In genomic region chrX:108156934-108157466, GRCh38 we compare ENCODE assay signal across 24 cellular contexts.
"Had no signal": no experiment of that assay in that cellular context is flagged by ENCODE, and none has a peak within 500 bp of the region (broad histone marks: within the 10 kb centered on the region; RNA-seq: fewer than 3 reads in every experiment).

No MANE protein-coding gene starts in this region.

- H3K4me3 ChIP-seq: colonic mucosa, esophagus squamous epithelium, gastrocnemius medialis, heart right ventricle, left lung, lower lobe of right lung had no signal

- H3K27me3 ChIP-seq: colonic mucosa, esophagus squamous epithelium, gastrocnemius medialis, left lung had no signal

- H3K4me1 ChIP-seq: colonic mucosa, esophagus squamous epithelium, gastrocnemius medialis, heart right ventricle, left lung, lower lobe of right lung had no signal

- ATAC-seq: effector memory CD8-positive, alpha-beta T cell; esophagus mucosa; gastrocnemius medialis; left cardiac atrium; left lung; left ventricle myocardium superior; lower lobe of right lung; naive thymus-derived CD8-positive, alpha-beta T cell had no signal

- H3K9me3 ChIP-seq: colonic mucosa, esophagus squamous epithelium, gastrocnemius medialis, heart right ventricle, left lung, lower lobe of right lung had no signal

- H3K36me3 ChIP-seq: colonic mucosa, gastrocnemius medialis had no signal

- DNase-seq: colonic mucosa; cortex of kidney; effector CD8-positive, alpha-beta T cell; effector memory CD8-positive, alpha-beta T cell; endodermal cell; erythroblast; esophagus squamous epithelium; foreskin fibroblast; foreskin melanocyte; gastrocnemius medialis; glutamatergic neuron; head of caudate nucleus; heart right ventricle; hippocampal formation; left cardiac atrium; left lung; left ventricle myocardium superior; lower lobe of right lung; mesenchymal stem cell; midbrain; naive B cell; naive thymus-derived CD8-positive, alpha-beta T cell had no signal

- H3K27ac ChIP-seq: colonic mucosa, epithelial cell of prostate, esophagus squamous epithelium, gastrocnemius medialis, heart right ventricle, left lung, lower lobe of right lung had no signal
